In genomic region chr3:165195628-165196576, GRCh38 we compare ENCODE assay signal across 9 cellular contexts. TPM values are rescaled to one million over a fixed set of nuclear protein-coding genes. Genes with fewer than 3 reads are reported as not detected.
DNase-seq lines count a peak whose midpoint lies in the region; TF ChIP-seq lines count a peak whose summit lies in the region.
"Had no signal": no experiment of that assay in that cellular context is flagged by ENCODE, and none has a peak within 500 bp of the region (broad histone marks: within the 10 kb centered on the region; RNA-seq: fewer than 3 reads in every experiment).

SLITRK3 (minus strand) TSS chr3:165196384; CDS start chr3:165190830, 5,554 bp downstream.

- no peak within 1 kb of the TSS for H3K4me3 Mint-ChIP-seq in MCF 10A (ENCODE audit: unreplicated experiment)

- POLR2A ChIA-PET in MCF 10A (lab: Yijun Ruan, JAX): no interaction called here

- TF ChIP-seq CTCF in breast epithelium (IDR thresholded peaks at IDR 0.05): no peak
- no peak for TF ChIP-seq CTCF in MCF 10A (IDR thresholded peaks at IDR 0.05; ENCODE audit: unreplicated experiment)
- no peak for TF ChIP-seq CTCF in choroid plexus epithelial cell (conservative IDR thresholded peaks at IDR 0.05; ENCODE audit: low read depth, low read length)

- H3K27ac Mint-ChIP-seq in MCF 10A (ENCODE audit: low read depth, unreplicated experiment): no peak within 1 kb of the TSS

- H3K36me3 ChIP-seq in breast epithelium (no peaks in the 10 kb centered on the region), mesodermal cell (ENCODE audit: control insufficient read depth, insufficient read depth, low read length) (no peaks in the 10 kb centered on the region), urinary bladder (ENCODE audit: insufficient read depth) (no peaks in the 10 kb centered on the region)

- intact Hi-C loops in breast epithelium (cut with DNase I; ENCODE audit: low total_unique reads): no loop called here
- intact Hi-C loops in MCF 10A (cut with micrococcal nuclease): no loop called here

- H3K4me3 ChIP-seq in breast epithelium (peak within 1 kb of the TSS; percentile 38 to 65 (median 41)), choroid plexus epithelial cell (ENCODE audit: low read depth, low read length) (peak within 1 kb of the TSS; percentile 33), mesodermal cell (ENCODE audit: extremely low read depth, insufficient read depth, low read length, poor library complexity, severe bottlenecking) (peak within 1 kb of the TSS; percentile 35), urinary bladder (ENCODE audit: low read depth, low read length) (peak within 1 kb of the TSS; percentile 29)

- peaks cover 17% of the 10 kb centered on the region for H3K4me1 Mint-ChIP-seq in MCF 10A (ENCODE audit: insufficient read depth, unreplicated experiment)

- CTCF ChIA-PET in MCF 10A (lab: Yijun Ruan, JAX): interaction anchor here (0.6 to 2.5 kb wide), 3 partner anchors 10 to 1261 kb away, joined by 3 to 18 read pairs (median 12); no protein-coding TSS in a partner anchor

- H3K27ac ChIP-seq in breast epithelium (no peak within 1 kb of the TSS), mesodermal cell (ENCODE audit: low read depth, low read length, severe bottlenecking) (no peak within 1 kb of the TSS), urinary bladder (ENCODE audit: low read depth) (no peak within 1 kb of the TSS)

- H3K27me3 Mint-ChIP-seq in MCF 10A (ENCODE audit: insufficient read depth, unreplicated experiment): peaks cover 63% of the 10 kb centered on the region

- no peak for TF ChIP-seq POLR2A in breast epithelium (IDR thresholded peaks at IDR 0.05)

- H3K36me3 Mint-ChIP-seq in MCF 10A (ENCODE audit: insufficient read depth, unreplicated experiment): no peaks in the 10 kb centered on the region

- H3K9me3 Mint-ChIP-seq in MCF 10A (ENCODE audit: unreplicated experiment): peaks cover 8% of the 10 kb centered on the region

- WGBS in mesodermal cell (ENCODE audit: insufficient coverage in 2 of 2), 2 experiments: 0 to 1% methylated on average over 18 to 26 of the region's 43 CpGs
- WGBS in urinary bladder: 1% methylated on average over 43 of the region's 43 CpGs

- H3K9me3 ChIP-seq in breast epithelium (no peaks in the 10 kb centered on the region), mesodermal cell (ENCODE audit: control insufficient read depth, low read length) (no peaks in the 10 kb centered on the region)

- H3K27me3 ChIP-seq in breast epithelium: peaks cover 3 to 66% of the 10 kb centered on the region in 2 donors

- H3K4me1 ChIP-seq in breast epithelium (peaks cover 11% of the 10 kb centered on the region in 2 donors), mesodermal cell (ENCODE audit: control insufficient read depth, insufficient read depth, low read length, poor library complexity, severe bottlenecking) (peaks cover 6% of the 10 kb centered on the region), urinary bladder (ENCODE audit: insufficient read depth) (no peaks in the 10 kb centered on the region)

- BruUV-seq in MCF 10A (replicated peaks; lab: Mats Ljungman, UMichigan): no TSS peak

- no peak for DNase-seq in breast epithelium (ENCODE audit: low spot score in 2 of 2)
- no peak for DNase-seq in MCF 10A (ENCODE audit: unreplicated experiment)
- no peak for DNase-seq in choroid plexus epithelial cell (ENCODE audit: low read depth)
- no peak for DNase-seq in NK-92 (lab: John Stamatoyannopoulos, UW; ENCODE audit: unreplicated experiment)
- DNase-seq in NOMO-1 treated with DMSO at 0.1 percent for 48 hours (lab: John Stamatoyannopoulos, UW; ENCODE audit: unreplicated experiment): no peak
- DNase-seq in activated CD4-positive, alpha-beta T cell treated with anti-CD3 and anti-CD28 coated beads for 48 hours: no peak

RNA-seq across cellular contexts. Expression of gene SLITRK3, which starts in this region (rescaled TPM):
- under 1 TPM in 2 of 3 donors, not detected in 1; 0.33 to 0.59 TPM for total RNA-seq in breast epithelium
- total RNA-seq in MCF 10A (2022): not detected in 2 replicates
- polyA plus RNA-seq in mesodermal cell (2013, experiment 1 of 2): 0.22 TPM
- polyA plus RNA-seq in mesodermal cell (2013, experiment 2 of 2): 0.40 TPM
- 2.3 TPM for total RNA-seq in urinary bladder
- 0.66 TPM for polyA plus RNA-seq in urinary bladder
- total RNA-seq: T-helper 1 cell treated with Interleukin-12 subunit alpha and Interleukin-12 subunit beta and Interleukin-4 antibody, amounts not matched to agents 30 ng/mL and 1 ng/mL, for 36 hours had no signal
